ENCODE assay signal across 5 cellular contexts in the genomic region with DNA sequence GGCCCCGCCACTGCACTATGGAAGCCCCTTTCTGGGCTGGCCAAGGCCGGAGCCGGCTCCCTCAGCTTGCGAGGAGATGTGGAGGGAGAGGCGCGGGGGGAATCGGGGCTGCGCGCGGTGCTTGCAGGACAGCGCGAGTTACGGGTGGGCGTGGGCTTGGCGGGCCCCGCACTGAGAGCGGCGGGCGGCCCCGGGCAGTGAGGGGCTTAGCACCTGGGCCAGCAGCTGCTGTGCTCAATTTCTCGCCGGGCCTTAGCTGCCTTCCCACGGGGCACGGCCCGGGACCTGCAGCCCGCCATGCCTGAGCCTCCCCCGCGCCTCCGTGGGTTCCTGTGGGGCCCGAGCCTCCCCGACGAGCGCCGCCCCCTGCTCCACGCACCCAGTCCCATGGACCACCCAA. TPM values are rescaled to one million over a fixed set of nuclear protein-coding genes. Genes with fewer than 3 reads are reported as not detected.
A peak's percentile ranks its signal among the peaks of the same experiment; 100 is the strongest.
DNase-seq lines count a peak whose midpoint lies in the region; ATAC-seq and TF ChIP-seq lines count a peak whose summit lies in the region.
"Not testable (repeated sequence)": the region's sequence is repeated elsewhere in the genome, so short reads cannot be mapped to it uniquely, and the experiment has no call there.

No MANE protein-coding gene starts in this region.

- not testable (repeated sequence) for TF ChIP-seq POLR2A in spleen (IDR thresholded peaks at IDR 0.05)

- not testable (repeated sequence) for H3K4ac ChIP-seq in neuronal stem cell (ENCODE audit: low read length)

- H3K18ac ChIP-seq in neuronal stem cell (ENCODE audit: low read length) = not testable (repeated sequence)

- DNase-seq in activated gamma-delta T cell (lab: John Stamatoyannopoulos, UW) (peak; percentile 5), spleen (peak; percentile 77)
- DNase-seq in neuronal stem cell (ENCODE audit: low spot score); stimulated activated naive B cell treated with anti-CD40 and anti-IgM and Interleukin-4, amounts not matched to agents 10 μg/mL and 1 μg/mL and 100 μg/mL, for 72 hours; stimulated activated naive CD8-positive, alpha-beta T cell treated with anti-CD3 and anti-CD28 coated beads, Interleukin-15, amount 100 ng/mL, for 72 hours: not testable (repeated sequence)

- H4K8ac ChIP-seq in neuronal stem cell (ENCODE audit: low read depth, low read length) = not testable (repeated sequence)

- H3K36me3 ChIP-seq in neuronal stem cell (replicated peaks in 1 of 2; ENCODE audit: control insufficient read depth in 2 of 2, insufficient read depth in 2 of 2, low read length in 2 of 2); spleen: not testable (repeated sequence)

- H3K23ac ChIP-seq in neuronal stem cell (ENCODE audit: low read depth, low read length, poor library complexity) = not testable (repeated sequence)

- not testable (repeated sequence) for H3K9me3 ChIP-seq in neuronal stem cell (replicated peaks in 1 of 2; ENCODE audit: control insufficient read depth in 2 of 2, insufficient read depth in 1 of 2, low read depth in 1 of 2, low read length in 2 of 2); spleen

- not testable (repeated sequence) for H3K27me3 Mint-ChIP-seq in stimulated activated naive B cell treated with anti-CD40 and anti-IgM and Interleukin-4, amounts not matched to agents 10 μg/mL and 1 μg/mL and 100 μg/mL, for 72 hours; stimulated activated naive CD8-positive, alpha-beta T cell treated with anti-CD3 and anti-CD28 coated beads, Interleukin-15, amount 100 ng/mL, for 72 hours

- H3K27me3 ChIP-seq in neuronal stem cell (ENCODE audit: control insufficient read depth in 3 of 3, insufficient read depth in 3 of 3, low read depth in 1 of 3, low read length in 3 of 3); spleen (replicated peaks in 1 of 7): not testable (repeated sequence)

- H2BK120ac ChIP-seq in neuronal stem cell (ENCODE audit: low read depth, low read length) = not testable (repeated sequence)

- not testable (repeated sequence) for TF ChIP-seq CTCF in spleen (IDR thresholded peaks at IDR 0.05 in 8 of 11, conservative IDR thresholded peaks at IDR 0.05 in 3 of 11)

- H3K79me1 ChIP-seq in neuronal stem cell (ENCODE audit: low read depth, low read length) = not testable (repeated sequence)

- H3K4me2 ChIP-seq in neuronal stem cell (ENCODE audit: insufficient read depth, low read length, poor library complexity, severe bottlenecking) = not testable (repeated sequence)

- H2BK15ac ChIP-seq in neuronal stem cell (ENCODE audit: low read length) = not testable (repeated sequence)

- H2BK5ac ChIP-seq in neuronal stem cell (ENCODE audit: low read length) = not testable (repeated sequence)

- H3K4me1 ChIP-seq in neuronal stem cell (ENCODE audit: control insufficient read depth in 2 of 2, insufficient read depth in 1 of 2, low read depth in 1 of 2, low read length in 2 of 2) = not testable (repeated sequence)
- H3K4me1 ChIP-seq in spleen = peaks cover 0 to 32% (median 5%) of the 10 kb centered on the region in 6 donors

- not testable (repeated sequence) for H3K9me3 Mint-ChIP-seq in stimulated activated naive B cell treated with anti-CD40 and anti-IgM and Interleukin-4, amounts not matched to agents 10 μg/mL and 1 μg/mL and 100 μg/mL, for 72 hours; stimulated activated naive CD8-positive, alpha-beta T cell treated with anti-CD3 and anti-CD28 coated beads, Interleukin-15, amount 100 ng/mL, for 72 hours

- H2AK5ac ChIP-seq in neuronal stem cell (ENCODE audit: low read depth, low read length) = not testable (repeated sequence)

- H2AFZ ChIP-seq in neuronal stem cell (ENCODE audit: low read length) = not testable (repeated sequence)

- H3K27ac ChIP-seq in neuronal stem cell (replicated peaks; ENCODE audit: low read length); spleen: not testable (repeated sequence)

- not testable (repeated sequence) for H3K14ac ChIP-seq in neuronal stem cell (ENCODE audit: low read length)

- H3K27ac Mint-ChIP-seq in stimulated activated naive B cell treated with anti-CD40 and anti-IgM and Interleukin-4, amounts not matched to agents 10 μg/mL and 1 μg/mL and 100 μg/mL, for 72 hours = peak overlapping the region; percentile 14
- not testable (repeated sequence) for H3K27ac Mint-ChIP-seq in stimulated activated naive CD8-positive, alpha-beta T cell treated with anti-CD3 and anti-CD28 coated beads, Interleukin-15, amount 100 ng/mL, for 72 hours

- intact Hi-C loops in spleen (cut with DNase I; ENCODE audit: low total_unique reads) = not testable (repeated sequence)

- not testable (repeated sequence) for ATAC-seq in stimulated activated naive B cell treated with anti-CD40 and anti-IgM and Interleukin-4, amounts not matched to agents 10 μg/mL and 1 μg/mL and 100 μg/mL, for 72 hours (replicated peaks)
- peak; percentile 52 for ATAC-seq in stimulated activated naive CD8-positive, alpha-beta T cell treated with anti-CD3 and anti-CD28 coated beads, Interleukin-15, amount 100 ng/mL, for 72 hours

- H3K4me1 Mint-ChIP-seq in stimulated activated naive B cell treated with anti-CD40 and anti-IgM and Interleukin-4, amounts not matched to agents 10 μg/mL and 1 μg/mL and 100 μg/mL, for 72 hours = peaks cover 11 to 31% of the 10 kb centered on the region in 2 donors
- peaks cover 15% of the 10 kb centered on the region for H3K4me1 Mint-ChIP-seq in stimulated activated naive CD8-positive, alpha-beta T cell treated with anti-CD3 and anti-CD28 coated beads, Interleukin-15, amount 100 ng/mL, for 72 hours

- not testable (repeated sequence) for H3K9ac ChIP-seq in neuronal stem cell (ENCODE audit: low read depth, low read length, poor library complexity)

- not testable (repeated sequence) for H4K91ac ChIP-seq in neuronal stem cell (ENCODE audit: low read depth, low read length, poor library complexity)

- WGBS in neuronal stem cell (ENCODE audit: extremely low coverage in 2 of 2, insufficient read length in 2 of 2, insufficient replicate concordance in 1 of 2), 2 donors = no CpG with 5 or more reads among the region's 35 CpGs
- 86 to 97% (median 95%) methylated on average over 16 to 35 of the region's 35 CpGs for WGBS in spleen, 5 donors

- not testable (repeated sequence) for H3K4me3 Mint-ChIP-seq in stimulated activated naive B cell treated with anti-CD40 and anti-IgM and Interleukin-4, amounts not matched to agents 10 μg/mL and 1 μg/mL and 100 μg/mL, for 72 hours; stimulated activated naive CD8-positive, alpha-beta T cell treated with anti-CD3 and anti-CD28 coated beads, Interleukin-15, amount 100 ng/mL, for 72 hours

- not testable (repeated sequence) for H3K36me3 Mint-ChIP-seq in stimulated activated naive B cell treated with anti-CD40 and anti-IgM and Interleukin-4, amounts not matched to agents 10 μg/mL and 1 μg/mL and 100 μg/mL, for 72 hours

- H2BK12ac ChIP-seq in neuronal stem cell (ENCODE audit: low read length) = peak overlapping the region; percentile 41

- H3K4me3 ChIP-seq in neuronal stem cell (ENCODE audit: low read length in 2 of 2); spleen: not testable (repeated sequence)

RNA-seq across cellular contexts. Expression of a gene that starts 6.5 kb away (rescaled TPM):
- 1.4 TPM for polyA plus RNA-seq in neuronal stem cell (2013, experiment 1 of 2)
- polyA plus RNA-seq in neuronal stem cell (2013, experiment 2 of 2) = 1.1 TPM
- 10 to 100 TPM; 31.6 to 43.6 (median 41.3) TPM for total RNA-seq in spleen
- polyA plus RNA-seq in spleen = 10 to 100 TPM; 26.8 to 46.1 (median 27.4) TPM

RNA-seq across cellular contexts. Expression of a gene that starts 34.3 kb away (rescaled TPM):
- 3.2 TPM for polyA plus RNA-seq in neuronal stem cell (2013, experiment 1 of 2)
- polyA plus RNA-seq in neuronal stem cell (2013, experiment 2 of 2) = 3.2 TPM
- 10 to 100 TPM in 4 of 7 donors, 1 to 10 TPM in 3; 7.0 to 20.3 (median 10.2) TPM for total RNA-seq in spleen
- 1 to 10 TPM; 5.2 to 6.8 (median 5.7) TPM for polyA plus RNA-seq in spleen
